1 cellular context compared by ENCODE assay signal in the genomic region with DNA sequence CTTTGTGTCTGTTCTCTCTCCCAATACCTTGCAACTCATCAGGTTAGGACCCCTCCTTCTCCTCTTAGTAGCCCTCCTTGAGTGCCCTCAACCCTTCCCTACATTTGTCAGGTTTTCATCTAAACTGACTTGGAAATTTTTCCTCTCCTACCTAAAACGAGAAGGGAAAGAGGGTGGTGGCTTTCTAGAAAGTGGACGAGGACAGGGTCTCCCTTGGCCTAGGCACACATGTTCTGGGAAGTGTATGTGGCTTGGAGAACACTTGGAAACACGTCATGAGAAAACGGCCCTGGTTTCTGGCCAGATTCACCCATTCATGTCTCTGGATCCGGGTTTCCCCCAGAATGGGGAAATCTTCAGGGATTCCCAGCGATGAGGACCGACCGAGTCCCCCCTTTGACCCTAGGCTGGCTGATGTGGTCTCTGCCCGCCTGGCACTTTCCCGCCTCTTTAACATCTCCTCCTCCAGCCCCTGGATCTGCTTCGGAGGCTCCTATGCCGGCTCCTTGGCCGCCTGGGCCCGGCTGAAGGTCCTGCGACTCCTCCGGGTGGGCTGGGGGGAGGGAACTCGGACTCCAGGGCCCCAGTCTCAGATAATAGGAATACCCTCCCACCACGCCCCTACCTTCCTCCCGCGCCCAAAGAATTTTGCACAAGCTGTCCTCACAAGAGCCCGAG.
TF ChIP-seq lines count a peak whose summit lies in the region.

No MANE protein-coding gene starts in this region.

TF ChIP-seq in K562, 482 proteins besides CTCF, POLR2A, EP300 and RAD21:
- TF ChIP-seq ERF (CRISPR knock-in tag; IDR thresholded peaks at IDR 0.05) = 0 out of 2 replicates have a peak, but pooled peaks have one; percentile 31
- TF ChIP-seq KDM5B (IDR thresholded peaks at IDR 0.05; ENCODE audit: insufficient replicate concordance, low read depth, low read length) = peak; percentile 48
- TF ChIP-seq ZBTB7A (IDR thresholded peaks at IDR 0.05; ENCODE audit: borderline replicate concordance, control insufficient read depth, low read depth, low read length) = peak; percentile 40; the same call in 1 of the 2 replicates
- TF ChIP-seq, protein P1, sequence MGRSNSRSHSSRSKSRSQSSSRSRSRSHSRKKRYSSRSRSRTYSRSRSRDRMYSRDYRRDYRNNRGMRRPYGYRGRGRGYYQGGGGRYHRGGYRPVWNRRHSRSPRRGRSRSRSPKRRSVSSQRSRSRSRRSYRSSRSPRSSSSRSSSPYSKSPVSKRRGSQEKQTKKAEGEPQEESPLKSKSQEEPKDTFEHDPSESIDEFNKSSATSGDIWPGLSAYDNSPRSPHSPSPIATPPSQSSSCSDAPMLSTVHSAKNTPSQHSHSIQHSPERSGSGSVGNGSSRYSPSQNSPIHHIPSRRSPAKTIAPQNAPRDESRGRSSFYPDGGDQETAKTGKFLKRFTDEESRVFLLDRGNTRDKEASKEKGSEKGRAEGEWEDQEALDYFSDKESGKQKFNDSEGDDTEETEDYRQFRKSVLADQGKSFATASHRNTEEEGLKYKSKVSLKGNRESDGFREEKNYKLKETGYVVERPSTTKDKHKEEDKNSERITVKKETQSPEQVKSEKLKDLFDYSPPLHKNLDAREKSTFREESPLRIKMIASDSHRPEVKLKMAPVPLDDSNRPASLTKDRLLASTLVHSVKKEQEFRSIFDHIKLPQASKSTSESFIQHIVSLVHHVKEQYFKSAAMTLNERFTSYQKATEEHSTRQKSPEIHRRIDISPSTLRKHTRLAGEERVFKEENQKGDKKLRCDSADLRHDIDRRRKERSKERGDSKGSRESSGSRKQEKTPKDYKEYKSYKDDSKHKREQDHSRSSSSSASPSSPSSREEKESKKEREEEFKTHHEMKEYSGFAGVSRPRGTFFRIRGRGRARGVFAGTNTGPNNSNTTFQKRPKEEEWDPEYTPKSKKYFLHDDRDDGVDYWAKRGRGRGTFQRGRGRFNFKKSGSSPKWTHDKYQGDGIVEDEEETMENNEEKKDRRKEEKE (IDR thresholded peaks at IDR 0.05; ENCODE audit: borderline replicate concordance in 1 of 2, control insufficient read depth in 1 of 2, low read depth in 2 of 2, low read length in 1 of 2) = no peak
- no peak for TF ChIP-seq TAF15 (IDR thresholded peaks at IDR 0.05; ENCODE audit: low read depth, low read length)
- TF ChIP-seq, protein P2, sequence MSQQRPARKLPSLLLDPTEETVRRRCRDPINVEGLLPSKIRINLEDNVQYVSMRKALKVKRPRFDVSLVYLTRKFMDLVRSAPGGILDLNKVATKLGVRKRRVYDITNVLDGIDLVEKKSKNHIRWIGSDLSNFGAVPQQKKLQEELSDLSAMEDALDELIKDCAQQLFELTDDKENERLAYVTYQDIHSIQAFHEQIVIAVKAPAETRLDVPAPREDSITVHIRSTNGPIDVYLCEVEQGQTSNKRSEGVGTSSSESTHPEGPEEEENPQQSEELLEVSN (IDR thresholded peaks at IDR 0.05; ENCODE audit: borderline replicate concordance in 1 of 2, extremely low read depth in 1 of 2, insufficient read depth in 1 of 2, insufficient read length in 1 of 2, low read depth in 1 of 2, low read length in 1 of 2, poor library complexity in 1 of 2, severe bottlenecking in 1 of 2) = peak in 1 of 2 experiments; percentile 26
- TF ChIP-seq, protein P3, sequence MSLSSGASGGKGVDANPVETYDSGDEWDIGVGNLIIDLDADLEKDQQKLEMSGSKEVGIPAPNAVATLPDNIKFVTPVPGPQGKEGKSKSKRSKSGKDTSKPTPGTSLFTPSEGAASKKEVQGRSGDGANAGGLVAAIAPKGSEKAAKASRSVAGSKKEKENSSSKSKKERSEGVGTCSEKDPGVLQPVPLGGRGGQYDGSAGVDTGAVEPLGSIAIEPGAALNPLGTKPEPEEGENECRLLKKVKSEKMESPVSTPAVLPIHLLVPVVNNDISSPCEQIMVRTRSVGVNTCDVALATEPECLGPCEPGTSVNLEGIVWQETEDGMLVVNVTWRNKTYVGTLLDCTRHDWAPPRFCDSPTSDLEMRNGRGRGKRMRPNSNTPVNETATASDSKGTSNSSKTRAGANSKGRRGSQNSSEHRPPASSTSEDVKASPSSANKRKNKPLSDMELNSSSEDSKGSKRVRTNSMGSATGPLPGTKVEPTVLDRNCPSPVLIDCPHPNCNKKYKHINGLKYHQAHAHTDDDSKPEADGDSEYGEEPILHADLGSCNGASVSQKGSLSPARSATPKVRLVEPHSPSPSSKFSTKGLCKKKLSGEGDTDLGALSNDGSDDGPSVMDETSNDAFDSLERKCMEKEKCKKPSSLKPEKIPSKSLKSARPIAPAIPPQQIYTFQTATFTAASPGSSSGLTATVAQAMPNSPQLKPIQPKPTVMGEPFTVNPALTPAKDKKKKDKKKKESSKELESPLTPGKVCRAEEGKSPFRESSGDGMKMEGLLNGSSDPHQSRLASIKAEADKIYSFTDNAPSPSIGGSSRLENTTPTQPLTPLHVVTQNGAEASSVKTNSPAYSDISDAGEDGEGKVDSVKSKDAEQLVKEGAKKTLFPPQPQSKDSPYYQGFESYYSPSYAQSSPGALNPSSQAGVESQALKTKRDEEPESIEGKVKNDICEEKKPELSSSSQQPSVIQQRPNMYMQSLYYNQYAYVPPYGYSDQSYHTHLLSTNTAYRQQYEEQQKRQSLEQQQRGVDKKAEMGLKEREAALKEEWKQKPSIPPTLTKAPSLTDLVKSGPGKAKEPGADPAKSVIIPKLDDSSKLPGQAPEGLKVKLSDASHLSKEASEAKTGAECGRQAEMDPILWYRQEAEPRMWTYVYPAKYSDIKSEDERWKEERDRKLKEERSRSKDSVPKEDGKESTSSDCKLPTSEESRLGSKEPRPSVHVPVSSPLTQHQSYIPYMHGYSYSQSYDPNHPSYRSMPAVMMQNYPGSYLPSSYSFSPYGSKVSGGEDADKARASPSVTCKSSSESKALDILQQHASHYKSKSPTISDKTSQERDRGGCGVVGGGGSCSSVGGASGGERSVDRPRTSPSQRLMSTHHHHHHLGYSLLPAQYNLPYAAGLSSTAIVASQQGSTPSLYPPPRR (CRISPR knock-in tag; IDR thresholded peaks at IDR 0.05; ENCODE audit: borderline replicate concordance) = 0 out of 2 replicates have a peak, but pooled peaks have one; percentile 58
- TF ChIP-seq XRCC5 (IDR thresholded peaks at IDR 0.05; ENCODE audit: low read depth, low read length) = no peak
